1 cellular context compared by ENCODE assay signal in the genomic region with DNA sequence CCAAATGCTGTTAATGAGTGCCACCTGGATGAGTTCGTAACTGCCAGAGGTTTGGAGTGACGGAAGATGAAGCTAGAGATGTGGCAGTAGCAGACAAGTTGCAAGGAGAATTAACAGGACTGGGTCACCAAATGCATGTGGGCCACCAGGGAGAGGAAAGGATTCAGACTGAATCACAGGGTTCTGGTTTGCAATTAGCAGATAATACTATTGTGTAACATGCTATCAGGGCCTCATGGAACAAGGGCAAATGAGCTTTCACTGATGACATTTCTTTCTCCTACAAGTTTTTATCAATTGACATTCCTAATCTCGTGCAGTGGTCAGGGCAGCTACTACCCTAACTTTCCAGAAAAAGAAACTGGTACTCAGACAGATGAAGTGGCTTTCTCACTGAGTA.
TF ChIP-seq lines count a peak whose summit lies in the region.

No MANE protein-coding gene starts in this region.

TF ChIP-seq in endothelial cell of umbilical vein, 7 proteins besides CTCF, POLR2A, EP300 and RAD21:
- TF ChIP-seq, protein P1, sequence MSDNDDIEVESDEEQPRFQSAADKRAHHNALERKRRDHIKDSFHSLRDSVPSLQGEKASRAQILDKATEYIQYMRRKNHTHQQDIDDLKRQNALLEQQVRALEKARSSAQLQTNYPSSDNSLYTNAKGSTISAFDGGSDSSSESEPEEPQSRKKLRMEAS (IDR thresholded peaks at IDR 0.05; ENCODE audit: insufficient read depth, insufficient read length), result no peak
- TF ChIP-seq POLR2AphosphoS5 (IDR thresholded peaks at IDR 0.05; ENCODE audit: insufficient read depth, low read depth, low read length) (no peak), EZH2 (IDR thresholded peaks at IDR 0.05; ENCODE audit: borderline replicate concordance, low read depth, low read length, severe bottlenecking) (no peak), GATA2 (IDR thresholded peaks at IDR 0.05; ENCODE audit: insufficient read depth, insufficient read length, low read depth, low read length) (no peak), FOS (IDR thresholded peaks at IDR 0.05; ENCODE audit: borderline replicate concordance, insufficient read depth, low read length) (no peak), JUN (IDR thresholded peaks at IDR 0.05; ENCODE audit: borderline replicate concordance, insufficient read depth, insufficient read length, low read depth) (no peak)
TF ChIP-seq in endothelial cell of umbilical vein: peak in this region for 0.
